ENCODE assay signal across 8 cellular contexts in the genomic region with DNA sequence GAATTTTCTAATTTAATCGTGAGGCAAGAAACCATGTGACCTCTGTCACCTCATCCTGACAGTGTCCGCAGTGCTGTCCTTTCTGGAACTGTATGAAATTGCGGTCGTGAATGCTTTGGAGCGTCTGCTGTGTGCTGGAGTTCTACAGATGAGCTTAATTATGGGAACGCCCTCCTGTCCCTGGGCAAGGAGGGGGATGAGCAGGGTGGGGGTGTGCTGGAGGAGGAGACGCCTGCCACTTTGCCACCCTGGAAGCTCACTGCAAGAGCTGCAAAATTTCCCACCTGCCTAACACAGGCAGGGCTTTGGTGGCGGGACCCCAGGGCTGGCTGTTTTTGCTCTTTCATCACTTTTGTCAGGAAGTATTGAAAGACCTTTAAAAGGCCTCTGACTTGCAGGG. TPM values are rescaled to one million over a fixed set of nuclear protein-coding genes. Genes with fewer than 3 reads are reported as not detected.
DNase-seq lines count a peak whose midpoint lies in the region; ATAC-seq, FAIRE-seq and TF ChIP-seq lines count a peak whose summit lies in the region.

No MANE protein-coding gene starts in this region.

- ATAC-seq in HepG2 (no peak), T-cell (replicated peaks in 1 of 4) (no peak), upper lobe of right lung (no peak), HG03139 (IDR thresholded peaks at IDR 0.05; ENCODE audit: unreplicated experiment) (no peak), GM18907 (IDR thresholded peaks at IDR 0.05; ENCODE audit: unreplicated experiment) (no peak)

- intact Hi-C loops in HepG2 (cut with micrococcal nuclease; ENCODE audit: unreplicated experiment) (no loop called here), upper lobe of right lung (cut with DNase I) (no loop called here)

- no peaks in the 10 kb centered on the region for H3K9me3 ChIP-seq in liver (ENCODE audit: control insufficient read depth in 4 of 4, low read length in 3 of 4)
- no peaks in the 10 kb centered on the region for H3K9me3 ChIP-seq in HepG2 (ENCODE audit: low read length)
- H3K9me3 ChIP-seq in keratinocyte (ENCODE audit: control insufficient read depth, low read depth, low read length) = no peaks in the 10 kb centered on the region
- H3K9me3 ChIP-seq in upper lobe of right lung = no peaks in the 10 kb centered on the region

- H2AFZ ChIP-seq in HepG2 (ENCODE audit: low read length) = no peak overlapping the region
- H2AFZ ChIP-seq in keratinocyte (ENCODE audit: control insufficient read depth, low read length) = no peak overlapping the region

- no peaks in the 10 kb centered on the region for H3K9me3 Mint-ChIP-seq in T-cell

- CTCF ChIA-PET in HepG2 (lab: Yijun Ruan, JAX; ENCODE audit: low intra/inter-chr PET ratio, low total read pairs) = no interaction called here
- CTCF ChIA-PET in T-cell (lab: Charles Lee) = interaction anchor here (0.6 to 4.7 kb wide), 6 partner anchors 14 to 622 kb away, joined by 6 to 36 read pairs (median 10); no protein-coding TSS in a partner anchor

- FAIRE-seq in HepG2 (lab: Jason Lieb, UNC) = no peak
- no peak for FAIRE-seq in keratinocyte (lab: Jason Lieb, UNC)

- H3K27ac Mint-ChIP-seq in T-cell = peak overlapping the region; percentile 86 to 93

- peak overlapping the region; percentile 49 to 51 for H3K27ac ChIP-seq in liver (ENCODE audit: low read depth in 1 of 2, low read length in 2 of 2)
- H3K27ac ChIP-seq in HepG2 (ENCODE audit: extremely low read length, insufficient read depth, low read length) = no peak overlapping the region
- H3K27ac ChIP-seq in keratinocyte (ENCODE audit: control insufficient read depth, insufficient read depth, low read length) = peak overlapping the region; percentile 16
- H3K27ac ChIP-seq in upper lobe of right lung = peak overlapping the region; percentile 14

- no peaks in the 10 kb centered on the region for H3K36me3 Mint-ChIP-seq in T-cell

- no peak overlapping the region for H3K9ac ChIP-seq in liver (ENCODE audit: low read depth in 1 of 2, low read length in 2 of 2)
- no peak overlapping the region for H3K9ac ChIP-seq in HepG2 (ENCODE audit: insufficient read depth, low read depth, low read length)
- peak overlapping the region; percentile 2 for H3K9ac ChIP-seq in keratinocyte (ENCODE audit: control insufficient read depth, extremely low read depth, insufficient read depth, low read length)

- no peaks in the 10 kb centered on the region for H3K27me3 ChIP-seq in liver (ENCODE audit: control insufficient read depth in 4 of 4, insufficient read depth in 4 of 4, low read length in 3 of 4)
- no peaks in the 10 kb centered on the region for H3K27me3 ChIP-seq in HepG2 (ENCODE audit: control insufficient read depth in 1 of 2, insufficient read depth in 2 of 2, low read length in 2 of 2)
- no peaks in the 10 kb centered on the region for H3K27me3 ChIP-seq in keratinocyte (ENCODE audit: control insufficient read depth, extremely low read depth, insufficient read depth, low read length)
- no peaks in the 10 kb centered on the region for H3K27me3 ChIP-seq in upper lobe of right lung

- 85% methylated on average over 8 of the region's 8 CpGs for WGBS in liver
- WGBS in HepG2 (ENCODE audit: low lambda C conversion rate) = 88% methylated on average over 8 of the region's 8 CpGs

- TF ChIP-seq RAD21 in liver (IDR thresholded peaks at IDR 0.05) (no peak), HepG2 (CRISPR knock-in tag; IDR thresholded peaks at IDR 0.05) (no peak)

- H3K27me3 Mint-ChIP-seq in T-cell = no peaks in the 10 kb centered on the region

- BruUV-seq in HepG2 (replicated peaks; lab: Mats Ljungman, UMichigan) = no TSS peak

- H3K79me2 ChIP-seq in HepG2 (ENCODE audit: insufficient read depth, low read length) (peaks cover 39% of the 10 kb centered on the region), keratinocyte (ENCODE audit: control insufficient read depth, insufficient read depth, low read length) (peaks cover 95% of the 10 kb centered on the region)

- H3K4me2 ChIP-seq in HepG2 (ENCODE audit: low read depth, low read length) = no peak overlapping the region
- H3K4me2 ChIP-seq in keratinocyte (ENCODE audit: control insufficient read depth, extremely low read depth, insufficient read depth, low read depth, low read length) = peak overlapping the region; percentile 73

- H3K9me1 ChIP-seq in keratinocyte (ENCODE audit: control insufficient read depth, extremely low read depth, insufficient read depth, low read length) = peaks cover 7% of the 10 kb centered on the region

- no peaks in the 10 kb centered on the region; the same call in 1 of the 2 replicates for H4K20me1 ChIP-seq in HepG2 (ENCODE audit: insufficient read depth, low read length)
- H4K20me1 ChIP-seq in keratinocyte (ENCODE audit: control insufficient read depth, extremely low read depth, insufficient read depth, low read length) = peaks cover 59% of the 10 kb centered on the region

- H3K4me1 ChIP-seq in liver (ENCODE audit: control insufficient read depth in 4 of 4, insufficient read depth in 4 of 4, low read length in 3 of 4) (peaks cover 9 to 25% (median 20%) of the 10 kb centered on the region in 4 donors), HepG2 (ENCODE audit: insufficient read depth, low read length) (peaks cover 20% of the 10 kb centered on the region), keratinocyte (ENCODE audit: control insufficient read depth, extremely low read depth, insufficient read depth, low read length) (peaks cover 56% of the 10 kb centered on the region), upper lobe of right lung (peaks cover 42% of the 10 kb centered on the region)

- TF ChIP-seq POLR2A in HepG2 (IDR thresholded peaks at IDR 0.05; ENCODE audit: insufficient read depth in 1 of 2, low read depth in 2 of 2, low read length in 2 of 2) = no peak

- H3K4me3 Mint-ChIP-seq in T-cell = peak overlapping the region; percentile 68 to 83 (median 77)

- POLR2A ChIA-PET in HepG2 (lab: Yijun Ruan, JAX) = no interaction called here
- POLR2A ChIA-PET in T-cell (lab: Charles Lee) = interaction anchor here (0.6 to 1.5 kb wide), 3 partner anchors 15 to 63 kb away, joined by 3 to 16 read pairs (median 3); no protein-coding TSS in a partner anchor

- H3K4me3 ChIP-seq in liver (ENCODE audit: low read depth in 1 of 3, low read length in 3 of 3) = no peak overlapping the region
- no peak overlapping the region for H3K4me3 ChIP-seq in HepG2 (replicated peaks in 1 of 3; ENCODE audit: insufficient read depth in 1 of 3, low read depth in 2 of 3, low read length in 3 of 3)
- H3K4me3 ChIP-seq in keratinocyte (ENCODE audit: control insufficient read depth in 2 of 3, extremely low read depth in 1 of 3, insufficient read depth in 2 of 3, low read depth in 1 of 3, low read length in 3 of 3) = no peak overlapping the region
- H3K4me3 ChIP-seq in upper lobe of right lung = no peak overlapping the region

- TF ChIP-seq CTCF in liver (IDR thresholded peaks at IDR 0.05; ENCODE audit: low read depth, low read length, missing input control) (no peak), HepG2 (CRISPR knock-in tag; IDR thresholded peaks at IDR 0.05) (no peak), keratinocyte (optimal IDR thresholded peaks at IDR 0.05 in 1 of 3, IDR thresholded peaks at IDR 0.05 in 1 of 3, conservative IDR thresholded peaks at IDR 0.05 in 1 of 3; ENCODE audit: extremely low read depth in 1 of 3, insufficient read depth in 2 of 3, low read length in 3 of 3) (no peak), upper lobe of right lung (IDR thresholded peaks at IDR 0.05) (no peak)

- dilution Hi-C loops in keratinocyte (cut with MboI; ENCODE audit: extremely low pct_ligation_motif_present, low sequenced_read_pairs) = no loop called here

- no peaks in the 10 kb centered on the region for H3K36me3 ChIP-seq in liver (ENCODE audit: control insufficient read depth in 4 of 4, insufficient read depth in 3 of 4, low read depth in 1 of 4, low read length in 3 of 4)
- H3K36me3 ChIP-seq in HepG2 (replicated peaks in 1 of 2; ENCODE audit: control insufficient read depth in 1 of 2, insufficient read depth in 2 of 2, low read length in 2 of 2) = no peaks in the 10 kb centered on the region
- peaks cover 0 to 2% of the 10 kb centered on the region in 2 experiments for H3K36me3 ChIP-seq in keratinocyte (ENCODE audit: control insufficient read depth in 2 of 2, extremely low read depth in 1 of 2, insufficient read depth in 2 of 2, low read length in 2 of 2)
- H3K36me3 ChIP-seq in upper lobe of right lung = no peaks in the 10 kb centered on the region

- DNase-seq in HepG2 (ENCODE audit: low spot score) = no peak
- no peak for DNase-seq in T-cell
- no peak for DNase-seq in keratinocyte (ENCODE audit: low read depth, low spot score)
- DNase-seq in upper lobe of right lung = no peak
- no peak for DNase-seq in HUDEP-2 (lab: John Stamatoyannopoulos, UW; ENCODE audit: unreplicated experiment in 76 of 76)

- H3K4me1 Mint-ChIP-seq in T-cell = peaks cover 79 to 94% (median 94%) of the 10 kb centered on the region in 3 donors

- in situ Hi-C loops in HepG2 (cut with HindIII; ENCODE audit: extremely low pct_ligation_motif_present, low pct_unique_long_range_greater_than_20kb) = no loop called here

- TF ChIP-seq EP300 in HepG2 (IDR thresholded peaks at IDR 0.05; ENCODE audit: low read depth in 2 of 2, low read length in 2 of 2) (no peak), HepG2 (CRISPR knock-in tag; IDR thresholded peaks at IDR 0.05; ENCODE audit: borderline replicate concordance) (no peak)

RNA-seq across cellular contexts. Expression of gene LPIN1, which starts 6.5 kb away (rescaled TPM):
- total RNA-seq in liver = 10 to 100 TPM; 10.1 to 27.4 TPM
- 10 to 100 TPM; 12.3 to 14.6 TPM for polyA plus RNA-seq in liver
- total RNA-seq in HepG2 (2016; rRNA removed; fragmentation: Illumina TruSeq; extraction: Trizol) = 6.6 and 9.7 TPM in 2 replicates
- total RNA-seq in HepG2 (2016; cell fraction: cytosol; rRNA removed; fragmentation: Illumina TruSeq; extraction: Trizol; ENCODE audit: low read depth) = 7.3 TPM in 2 replicates
- 6.5 and 9.8 TPM in 2 replicates for total RNA-seq in HepG2 (2016; cell fraction: insoluble cytoplasmic fraction; rRNA removed; fragmentation: Illumina TruSeq; extraction: Trizol)
- 2.9 and 3.2 TPM in 2 replicates for total RNA-seq in HepG2 (2016; cell fraction: membrane; rRNA removed; fragmentation: Illumina TruSeq; extraction: Trizol)
- total RNA-seq in HepG2 (2016; cell fraction: nucleus; rRNA removed; fragmentation: Illumina TruSeq; extraction: Trizol) = 12.8 and 16.9 TPM in 2 replicates
- polyA plus RNA-seq in HepG2 (2011; rRNA removed) = 19.4 and 23.4 TPM in 2 replicates
- 8.3 and 10.4 TPM in 2 replicates for polyA plus RNA-seq in HepG2 (2011; cell fraction: cytosol; rRNA removed)
- polyA plus RNA-seq in HepG2 (2011; cell fraction: nucleus; rRNA removed) = 25.2 and 33.5 TPM in 2 replicates
- 11.7 and 14.4 TPM in 2 replicates for polyA plus RNA-seq in HepG2 (2012)
- polyA plus RNA-seq in HepG2 (2016; cell fraction: cytosol; fragmentation: Illumina TruSeq; extraction: Trizol; ENCODE audit: low read depth) = 0.68 and 1.0 TPM in 2 replicates
- polyA plus RNA-seq in HepG2 (2016; cell fraction: insoluble cytoplasmic fraction; fragmentation: Illumina TruSeq; extraction: Trizol; ENCODE audit: low read depth) = 5.6 and 6.7 TPM in 2 replicates
- polyA plus RNA-seq in HepG2 (2016; cell fraction: membrane; fragmentation: Illumina TruSeq; extraction: Trizol; ENCODE audit: low read depth) = 1.1 and 1.5 TPM in 2 replicates
- 28.2 and 32.3 TPM in 2 replicates for polyA plus RNA-seq in HepG2 (2016; cell fraction: nucleus; fragmentation: Illumina TruSeq; extraction: Trizol; ENCODE audit: insufficient read depth, low read depth)
- polyA minus RNA-seq in HepG2 (2011; rRNA and poly(A)+ RNA removed; ENCODE audit: low replicate concordance) = 10.2 and 31.2 TPM in 2 replicates
- polyA minus RNA-seq in HepG2 (2011; cell fraction: cytosol; rRNA and poly(A)+ RNA removed) = 5.0 and 9.9 TPM in 2 replicates
- 33.9 and 53.5 TPM in 2 replicates for polyA minus RNA-seq in HepG2 (2011; cell fraction: nucleus; rRNA and poly(A)+ RNA removed)
- total RNA-seq in T-cell = 100 to 1,000 TPM in 2 of 5 donors, 10 to 100 TPM in 3; 67.1 to 102 (median 88.0) TPM
- polyA plus RNA-seq in keratinocyte = 38.9 to 81.7 TPM (median 79.6 TPM) in 3 replicates
- polyA plus RNA-seq in keratinocyte (2011; ENCODE audit: low read depth) = 7.5 TPM
- polyA plus RNA-seq in keratinocyte (2011; cell fraction: cytosol; rRNA removed) = 27.8 and 38.7 TPM in 2 replicates
- polyA plus RNA-seq in keratinocyte (2011; cell fraction: nucleus; rRNA removed) = 94.9 and 97.4 TPM in 2 replicates
- polyA plus RNA-seq in keratinocyte (2012; ENCODE audit: low replicate concordance) = 8.6 and 50.9 TPM in 2 replicates
- polyA minus RNA-seq in keratinocyte = 27.2 to 59.8 TPM (median 50.8 TPM) in 3 replicates
- polyA minus RNA-seq in keratinocyte (2011; cell fraction: cytosol; rRNA and poly(A)+ RNA removed) = 21.5 TPM
- 43.8 and 65.2 TPM in 2 replicates for polyA minus RNA-seq in keratinocyte (2011; cell fraction: nucleus; rRNA and poly(A)+ RNA removed)
- 62.9 TPM for total RNA-seq in upper lobe of right lung
